25 cellular contexts compared by ENCODE assay signal in genomic region chr2:86382698-86383097, GRCh38. TPM values are rescaled to one million over a fixed set of nuclear protein-coding genes. Genes with fewer than 3 reads are reported as not detected.
DNase-seq lines count a peak whose midpoint lies in the region; ATAC-seq and TF ChIP-seq lines count a peak whose summit lies in the region.
"Had no signal": no experiment of that assay in that cellular context is flagged by ENCODE, and none has a peak within 500 bp of the region (broad histone marks: within the 10 kb centered on the region; RNA-seq: fewer than 3 reads in every experiment).

No MANE protein-coding gene starts in this region.

- H3K9me3 Mint-ChIP-seq in MCF 10A (ENCODE audit: unreplicated experiment), result no peaks in the 10 kb centered on the region

- POLR2A ChIA-PET in MCF 10A (lab: Yijun Ruan, JAX), result interaction anchor here (1.1 kb wide), 1 partner anchor 58 kb away, joined by 6 read pairs; the partner anchor contains the start of gene KDM3A

- H3K4me1 Mint-ChIP-seq in MCF 10A (ENCODE audit: insufficient read depth, unreplicated experiment), result peaks cover 10% of the 10 kb centered on the region
- H3K4me1 Mint-ChIP-seq: CD14-positive monocyte; CD4-positive, alpha-beta memory T cell; CD4-positive, CD25-positive, alpha-beta regulatory T cell; CD8-positive, alpha-beta memory T cell had no signal

- DNase-seq in Right ventricle myocardium superior (no peak), cardiac septum (ENCODE audit: low spot score) (no peak), left ventricle myocardium inferior (no peak), right cardiac atrium (no peak), MCF 10A (ENCODE audit: unreplicated experiment) (no peak), HCEC 1CT (no peak)
- DNase-seq: 8988T; ACHN; BE2C; C1 segment of cervical spinal cord; CD4-positive, alpha-beta memory T cell; CD4-positive, CD25-positive, alpha-beta regulatory T cell; CD8-positive, alpha-beta memory T cell; COR-L47; DMS 273 treated with DMSO at 0.1 percent for 48 hours; DMS153; DMS53; DMS79; DND-41; EL; GDM1 had no signal

- intact Hi-C loops in Right ventricle myocardium superior (cut with DNase I) (no loop called here), cardiac septum (cut with DNase I) (no loop called here), left ventricle myocardium inferior (cut with micrococcal nuclease) (no loop called here), right cardiac atrium (cut with DNase I) (no loop called here), MCF 10A (cut with micrococcal nuclease) (no loop called here)

- no peaks in the 10 kb centered on the region for H3K9me3 ChIP-seq in left ventricle myocardium inferior (replicated peaks)
- no peaks in the 10 kb centered on the region for H3K9me3 ChIP-seq in right cardiac atrium (ENCODE audit: control insufficient read depth, low read length)
- H3K9me3 ChIP-seq: BE2C, BLaER1 had no signal

- peak; percentile 79 for ATAC-seq in Right ventricle myocardium superior (ENCODE audit: poor library complexity)
- ATAC-seq in right cardiac atrium, result peak; percentile 47 to 56
- no peak for ATAC-seq in GM18861 (IDR thresholded peaks at IDR 0.05; ENCODE audit: unreplicated experiment)
- ATAC-seq: GM12878 had no signal

- no peaks in the 10 kb centered on the region for H3K36me3 Mint-ChIP-seq in MCF 10A (ENCODE audit: insufficient read depth, unreplicated experiment)
- H3K36me3 Mint-ChIP-seq: CD14-positive monocyte; CD4-positive, CD25-positive, alpha-beta regulatory T cell had no signal

- H3K27ac Mint-ChIP-seq in MCF 10A (ENCODE audit: low read depth, unreplicated experiment), result no peak overlapping the region
- H3K27ac Mint-ChIP-seq: CD14-positive monocyte; CD4-positive, alpha-beta memory T cell had no signal

- no peak for TF ChIP-seq CTCF in left ventricle myocardium inferior (IDR thresholded peaks at IDR 0.05; ENCODE audit: borderline replicate concordance)
- TF ChIP-seq CTCF in MCF 10A (IDR thresholded peaks at IDR 0.05; ENCODE audit: unreplicated experiment), result no peak

- H3K4me3 Mint-ChIP-seq in MCF 10A (ENCODE audit: unreplicated experiment), result no peak overlapping the region
- H3K4me3 Mint-ChIP-seq: CD14-positive monocyte; CD4-positive, alpha-beta memory T cell; CD8-positive, alpha-beta memory T cell had no signal

- CTCF ChIA-PET in MCF 10A (lab: Yijun Ruan, JAX), result interaction anchor here (1.1 to 2.6 kb wide), 3 partner anchors 10 to 15 kb away, joined by 3 to 14 read pairs (median 12); no protein-coding TSS in a partner anchor

- H3K27me3 Mint-ChIP-seq in MCF 10A (ENCODE audit: insufficient read depth, unreplicated experiment), result peaks cover 31% of the 10 kb centered on the region

- no peaks in the 10 kb centered on the region for H3K27me3 ChIP-seq in left ventricle myocardium inferior (ENCODE audit: low read depth)
- H3K27me3 ChIP-seq in right cardiac atrium (ENCODE audit: control insufficient read depth, insufficient read depth), result no peaks in the 10 kb centered on the region
- H3K27me3 ChIP-seq: BE2C, BLaER1 had no signal

- H3K36me3 ChIP-seq in left ventricle myocardium inferior, result no peaks in the 10 kb centered on the region
- H3K36me3 ChIP-seq: BE2C, BLaER1 had no signal

- H3K27ac ChIP-seq in left ventricle myocardium inferior (replicated peaks) (peak overlapping the region; percentile 45), right cardiac atrium (ENCODE audit: low read length) (no peak overlapping the region)
- H3K27ac ChIP-seq: BLaER1 had no signal

- H3K4me3 ChIP-seq in left ventricle myocardium inferior (no peak overlapping the region), right cardiac atrium (ENCODE audit: low read length) (no peak overlapping the region)
- H3K4me3 ChIP-seq: BLaER1, GM12878 had no signal

- no TSS peak for BruUV-seq in MCF 10A (replicated peaks; lab: Mats Ljungman, UMichigan)

- H3K4me1 ChIP-seq in left ventricle myocardium inferior, result peaks cover 21% of the 10 kb centered on the region
- no peaks in the 10 kb centered on the region for H3K4me1 ChIP-seq in right cardiac atrium (ENCODE audit: control insufficient read depth, insufficient read depth, low read length)
- H3K4me1 ChIP-seq: BE2C, BLaER1 had no signal

- WGBS in right cardiac atrium, result 57% methylated on average over 2 of the region's 2 CpGs

RNA-seq across cellular contexts. Expression of gene REEP1, which starts 45.3 kb away (rescaled TPM):
- total RNA-seq in Right ventricle myocardium superior, result 21.5 TPM
- total RNA-seq in cardiac septum, result 21.7 TPM
- total RNA-seq in left ventricle myocardium inferior, result 30.2 TPM
- 10 to 100 TPM; 22.5 to 34.4 (median 26.7) TPM for total RNA-seq in right cardiac atrium
- polyA plus RNA-seq in right cardiac atrium, result 16.5 TPM
- total RNA-seq in MCF 10A (2022), result 0.32 TPM in 1 of 2 replicates, not detected in the other
- total RNA-seq: CD4-positive, CD25-positive, alpha-beta regulatory T cell had no signal
- polyA plus RNA-seq: CD14-positive monocyte; CD4-positive, alpha-beta memory T cell; CD4-positive, CD25-positive, alpha-beta regulatory T cell; CD8-positive, alpha-beta memory T cell had no signal

RNA-seq across cellular contexts. Expression of gene KDM3A, which starts 58.5 kb away (rescaled TPM):
- total RNA-seq in Right ventricle myocardium superior, result 27.2 TPM
- 41.6 TPM for total RNA-seq in cardiac septum
- 36.2 TPM for total RNA-seq in left ventricle myocardium inferior
- total RNA-seq in right cardiac atrium, result 10 to 100 TPM; 41.3 to 54.3 (median 47.1) TPM
- 21.0 TPM for polyA plus RNA-seq in right cardiac atrium
- total RNA-seq in MCF 10A (2022), result 21.1 and 34.6 TPM in 2 replicates

Comparison
In these comparisons a context has a peak if more than half of its experiments do, and no peak if none do; other contexts are left out.
1. RNA of gene REEP1, which starts 45.3 kb away (total RNA-seq): 30.2 TPM in left ventricle myocardium inferior (single experiment), 22.5 to 34.4 TPM in right cardiac atrium, 21.7 TPM in cardiac septum (single experiment) and 21.5 TPM in Right ventricle myocardium superior (single experiment); 0.32 TPM in MCF 10A; every median in the first group is over 10 times any median in the second.